ENCODE assay signal across 19 cellular contexts in the genomic region with DNA sequence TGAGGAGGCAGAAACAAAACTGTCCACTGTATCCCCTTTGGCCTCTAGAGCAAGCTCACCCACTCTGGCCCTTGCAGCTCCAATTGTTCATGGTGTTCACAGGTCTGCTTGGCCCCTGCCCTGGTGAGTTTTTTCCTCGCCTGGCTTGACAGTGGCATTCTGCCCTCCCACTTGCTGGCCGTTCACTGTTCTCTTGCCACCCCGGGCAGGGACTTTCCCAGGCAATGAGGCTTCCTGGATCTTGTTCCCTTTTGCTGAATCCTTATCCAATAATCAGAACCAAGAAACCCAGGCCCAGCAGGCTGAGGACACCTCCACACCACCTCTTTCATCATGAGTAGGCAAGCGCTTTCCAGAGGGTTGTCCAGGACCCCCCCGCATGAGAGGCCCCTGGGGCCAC. TPM values are rescaled to one million over a fixed set of nuclear protein-coding genes. Genes with fewer than 3 reads are reported as not detected.
A peak's percentile ranks its signal among the peaks of the same experiment; 100 is the strongest.
DNase-seq lines count a peak whose midpoint lies in the region; FAIRE-seq and TF ChIP-seq lines count a peak whose summit lies in the region.
"Had no signal": no experiment of that assay in that cellular context is flagged by ENCODE, and none has a peak within 500 bp of the region (broad histone marks: within the 10 kb centered on the region; RNA-seq: fewer than 3 reads in every experiment).

No MANE protein-coding gene starts in this region.

- intact Hi-C loops in Calu3 (cut with micrococcal nuclease; ENCODE audit: unreplicated experiment) (no loop called here), uterus (cut with DNase I; ENCODE audit: low total_unique reads) (no loop called here)

- TF ChIP-seq CTCF in Calu3 (IDR thresholded peaks at IDR 0.05; ENCODE audit: unreplicated experiment) (no peak), progenitor cell of endocrine pancreas (IDR thresholded peaks at IDR 0.05; ENCODE audit: unreplicated experiment) (no peak), uterus (IDR thresholded peaks at IDR 0.05) (no peak)

- H3K4me3 ChIP-seq in uterus = no peak overlapping the region

- peaks cover 0 to 3% of the 10 kb centered on the region in 2 donors for H3K4me1 ChIP-seq in uterus

- peak; percentile 14 for DNase-seq in Calu3
- DNase-seq in RCC 7860 (ENCODE audit: low spot score) = peak; percentile 36
- peak; percentile 65 for DNase-seq in glomerular visceral epithelial cell (ENCODE audit: extremely low spot score)
- no peak for DNase-seq in progenitor cell of endocrine pancreas (ENCODE audit: low spot score, unreplicated experiment)
- no peak for DNase-seq in NCI-H2029 treated with DMSO at 0.1 percent for 48 hours (lab: John Stamatoyannopoulos, UW)
- no peak for DNase-seq in uterus
- no peak for DNase-seq in nucleus accumbens (lab: John Stamatoyannopoulos, UW)
- DNase-seq: AML-193; CD4-positive, alpha-beta T cell; DMS79 treated with DMSO at 0.1 percent for 48 hours; NCI-H1105 treated with DMSO at 0.1 percent for 48 hours; NCI-H187; NCI-H446; SHP77 treated with DMSO at 0.1 percent for 48 hours had no signal

- H3K4me3 Mint-ChIP-seq in Calu3 (ENCODE audit: low read depth, unreplicated experiment) (no peak overlapping the region), progenitor cell of endocrine pancreas (ENCODE audit: low read depth) (no peak overlapping the region)
- H3K4me3 Mint-ChIP-seq: CD4-positive, alpha-beta T cell had no signal

- no peaks in the 10 kb centered on the region for H3K36me3 ChIP-seq in uterus

- peaks cover 0 to 11% of the 10 kb centered on the region in 2 donors for H3K9me3 ChIP-seq in uterus

- BruUV-seq in Calu3 (replicated peaks; lab: Mats Ljungman, UMichigan) = no TSS peak

- CTCF ChIA-PET in Calu3 (lab: Charles Lee) = no interaction called here

- TF ChIP-seq POLR2A in uterus (IDR thresholded peaks at IDR 0.05) = no peak

- H3K4me1 Mint-ChIP-seq in Calu3 (ENCODE audit: low read depth, unreplicated experiment) (peaks cover 37% of the 10 kb centered on the region), progenitor cell of endocrine pancreas (ENCODE audit: low read depth) (peaks cover 35% of the 10 kb centered on the region)

- H3K27me3 ChIP-seq in uterus = no peaks in the 10 kb centered on the region

- no peak overlapping the region for H3K27ac ChIP-seq in uterus
- H3K27ac ChIP-seq: HL-60, KMS-11 had no signal

- H3K27ac Mint-ChIP-seq in Calu3 (ENCODE audit: unreplicated experiment) (no peak overlapping the region), progenitor cell of endocrine pancreas (peak overlapping the region; percentile 53)
- H3K27ac Mint-ChIP-seq: CD4-positive, alpha-beta T cell had no signal

- H3K9me3 Mint-ChIP-seq in Calu3 (ENCODE audit: low read depth, unreplicated experiment) (peaks cover 5% of the 10 kb centered on the region), progenitor cell of endocrine pancreas (ENCODE audit: low read depth) (peaks cover 19% of the 10 kb centered on the region)

- H3K27me3 Mint-ChIP-seq in Calu3 (ENCODE audit: unreplicated experiment) (no peaks in the 10 kb centered on the region), progenitor cell of endocrine pancreas (no peaks in the 10 kb centered on the region)
- H3K27me3 Mint-ChIP-seq: CD4-positive, alpha-beta T cell had no signal

- H3K36me3 Mint-ChIP-seq in Calu3 (ENCODE audit: insufficient read depth, unreplicated experiment) (peaks cover 7% of the 10 kb centered on the region), progenitor cell of endocrine pancreas (ENCODE audit: insufficient read depth) (peaks cover 17% of the 10 kb centered on the region)

- FAIRE-seq in RCC 7860 (lab: Jason Lieb, UNC) = no peak
- FAIRE-seq: G401.6, GM12891, GM19239 had no signal

RNA-seq across cellular contexts. Expression of gene ZNF618, which starts 31.2 kb away (rescaled TPM):
- total RNA-seq in Calu3 (2022) (18.0 and 20.3 TPM in 2 replicates), progenitor cell of endocrine pancreas (75.3 and 85.8 TPM in 2 replicates), uterus (10 to 100 TPM in 2 of 4 donors, 1 to 10 TPM in 2; 3.8 to 24.2 (median 12.3) TPM)

Comparison
In these comparisons a context has a peak if more than half of its experiments do, and no peak if none do; other contexts are left out.
1. DNase-seq: peak in Calu3 (single experiment), RCC 7860 (single experiment) and glomerular visceral epithelial cell (single experiment); none in progenitor cell of endocrine pancreas (single experiment), NCI-H2029 treated with DMSO at 0.1 percent for 48 hours (single experiment), uterus (0 of 2) and nucleus accumbens (0 of 56).